In genomic region chr5:20618353-20618752, GRCh38 we compare ENCODE assay signal across 16 cellular contexts.
DNase-seq lines count a peak whose midpoint lies in the region; TF ChIP-seq lines count a peak whose summit lies in the region.
"Had no signal": no experiment of that assay in that cellular context is flagged by ENCODE, and none has a peak within 500 bp of the region (broad histone marks: within the 10 kb centered on the region; RNA-seq: fewer than 3 reads in every experiment).

No MANE protein-coding gene starts in this region.

- H3K27ac ChIP-seq in SU-DHL-6 (ENCODE audit: low read depth, low read length) (no peak overlapping the region), subcutaneous abdominal adipose tissue (ENCODE audit: low read depth, low read length) (peak overlapping the region; percentile 77)
- H3K27ac ChIP-seq: GM23248 had no signal

- H3K79me2 ChIP-seq in SU-DHL-6 (ENCODE audit: insufficient read depth, low read length): no peaks in the 10 kb centered on the region

- H3F3A ChIP-seq in SU-DHL-6 (ENCODE audit: insufficient read depth): no peaks in the 10 kb centered on the region

- H3K36me3 ChIP-seq in SU-DHL-6 (ENCODE audit: low read length): no peaks in the 10 kb centered on the region
- H3K36me3 ChIP-seq in neuron (ENCODE audit: insufficient read depth, low read length): no peaks in the 10 kb centered on the region
- no peaks in the 10 kb centered on the region for H3K36me3 ChIP-seq in subcutaneous abdominal adipose tissue (ENCODE audit: control insufficient read depth in 5 of 5, insufficient read depth in 5 of 5, low read length in 5 of 5)
- H3K36me3 ChIP-seq: BE2C, HAP-1 had no signal

- H3K4me1 ChIP-seq in neuron (ENCODE audit: insufficient read depth, low read length): no peaks in the 10 kb centered on the region
- peaks cover 0 to 22% (median 12%) of the 10 kb centered on the region in 5 donors for H3K4me1 ChIP-seq in subcutaneous abdominal adipose tissue (ENCODE audit: control insufficient read depth in 5 of 5, insufficient read depth in 5 of 5, low read length in 5 of 5)
- H3K4me1 ChIP-seq: BE2C, HAP-1 had no signal

- H3K9me2 ChIP-seq in SU-DHL-6 (replicated peaks; ENCODE audit: insufficient read depth, low read length): no peaks in the 10 kb centered on the region

- H3K4me3 ChIP-seq in SU-DHL-6 (ENCODE audit: insufficient read depth, low read length, poor library complexity, severe bottlenecking) (no peak overlapping the region), neuron (ENCODE audit: low read length) (no peak overlapping the region), subcutaneous abdominal adipose tissue (ENCODE audit: low read depth in 1 of 5, low read length in 5 of 5) (peak overlapping the region in 1 of 5 donors; percentile 24)
- H3K4me3 ChIP-seq: GM23248, HAP-1 had no signal

- DNase-seq in amniotic epithelial cell (ENCODE audit: low read depth) (peak; percentile 12), DMS53 treated with DMSO at 0.1 percent for 48 hours (lab: John Stamatoyannopoulos, UW; ENCODE audit: unreplicated experiment) (no peak), retina (no peak)
- DNase-seq in activated CD4-positive, alpha-beta T cell treated with anti-CD3 and anti-CD28 coated beads for 1 hour: no peak
- DNase-seq: ACHN; BE2C; CD4-positive, CD25-positive, alpha-beta regulatory T cell; CD8-positive, alpha-beta memory T cell; DMS 273 treated with DMSO at 0.1 percent for 48 hours; DMS79; GDM1; GM23248 had no signal

- no peak for TF ChIP-seq CTCF in SU-DHL-6 (IDR thresholded peaks at IDR 0.05; ENCODE audit: insufficient read depth, low read length, poor library complexity, severe bottlenecking)

- H3K9ac ChIP-seq in SU-DHL-6 (ENCODE audit: low read length): no peak overlapping the region
- H3K9ac ChIP-seq in subcutaneous abdominal adipose tissue (ENCODE audit: low read length in 5 of 5): peak overlapping the region in 1 of 5 donors; percentile 57
- H3K9ac ChIP-seq: GM23248 had no signal

- H3K4me2 ChIP-seq in SU-DHL-6 (ENCODE audit: low read depth, low read length, poor library complexity, severe bottlenecking): no peak overlapping the region

- H2AFZ ChIP-seq in SU-DHL-6 (ENCODE audit: low read depth, low read length, severe bottlenecking) (peak overlapping the region; percentile 31), neuron (ENCODE audit: low read depth, low read length) (peak overlapping the region; percentile 54)
- H2AFZ ChIP-seq: GM23248 had no signal

- H3K9me3 ChIP-seq in SU-DHL-6 (ENCODE audit: insufficient read depth, low read length) (no peaks in the 10 kb centered on the region), neuron (ENCODE audit: low read length) (no peaks in the 10 kb centered on the region), subcutaneous abdominal adipose tissue (ENCODE audit: control insufficient read depth in 5 of 5, low read length in 5 of 5) (peaks cover 0 to 5% (median 0%) of the 10 kb centered on the region in 5 donors)
- H3K9me3 ChIP-seq: BE2C, HAP-1 had no signal

- H4K20me1 ChIP-seq in SU-DHL-6 (ENCODE audit: low read depth, low read length): no peaks in the 10 kb centered on the region

- H3K27me3 ChIP-seq in SU-DHL-6 (ENCODE audit: low read length) (no peaks in the 10 kb centered on the region), neuron (ENCODE audit: insufficient read depth, low read length) (no peaks in the 10 kb centered on the region), subcutaneous abdominal adipose tissue (ENCODE audit: control insufficient read depth in 5 of 5, insufficient read depth in 4 of 5, low read length in 5 of 5) (no peaks in the 10 kb centered on the region)
- H3K27me3 ChIP-seq: BE2C had no signal
